In genomic region chr16:89241187-89242003, GRCh38 we compare ENCODE assay signal across 1 cellular context.
TF ChIP-seq lines count a peak whose summit lies in the region.

No MANE protein-coding gene starts in this region.

TF ChIP-seq in GM23338, 12 proteins besides CTCF, POLR2A, EP300 and RAD21 (continued from another document):
- TF ChIP-seq, protein P1, sequence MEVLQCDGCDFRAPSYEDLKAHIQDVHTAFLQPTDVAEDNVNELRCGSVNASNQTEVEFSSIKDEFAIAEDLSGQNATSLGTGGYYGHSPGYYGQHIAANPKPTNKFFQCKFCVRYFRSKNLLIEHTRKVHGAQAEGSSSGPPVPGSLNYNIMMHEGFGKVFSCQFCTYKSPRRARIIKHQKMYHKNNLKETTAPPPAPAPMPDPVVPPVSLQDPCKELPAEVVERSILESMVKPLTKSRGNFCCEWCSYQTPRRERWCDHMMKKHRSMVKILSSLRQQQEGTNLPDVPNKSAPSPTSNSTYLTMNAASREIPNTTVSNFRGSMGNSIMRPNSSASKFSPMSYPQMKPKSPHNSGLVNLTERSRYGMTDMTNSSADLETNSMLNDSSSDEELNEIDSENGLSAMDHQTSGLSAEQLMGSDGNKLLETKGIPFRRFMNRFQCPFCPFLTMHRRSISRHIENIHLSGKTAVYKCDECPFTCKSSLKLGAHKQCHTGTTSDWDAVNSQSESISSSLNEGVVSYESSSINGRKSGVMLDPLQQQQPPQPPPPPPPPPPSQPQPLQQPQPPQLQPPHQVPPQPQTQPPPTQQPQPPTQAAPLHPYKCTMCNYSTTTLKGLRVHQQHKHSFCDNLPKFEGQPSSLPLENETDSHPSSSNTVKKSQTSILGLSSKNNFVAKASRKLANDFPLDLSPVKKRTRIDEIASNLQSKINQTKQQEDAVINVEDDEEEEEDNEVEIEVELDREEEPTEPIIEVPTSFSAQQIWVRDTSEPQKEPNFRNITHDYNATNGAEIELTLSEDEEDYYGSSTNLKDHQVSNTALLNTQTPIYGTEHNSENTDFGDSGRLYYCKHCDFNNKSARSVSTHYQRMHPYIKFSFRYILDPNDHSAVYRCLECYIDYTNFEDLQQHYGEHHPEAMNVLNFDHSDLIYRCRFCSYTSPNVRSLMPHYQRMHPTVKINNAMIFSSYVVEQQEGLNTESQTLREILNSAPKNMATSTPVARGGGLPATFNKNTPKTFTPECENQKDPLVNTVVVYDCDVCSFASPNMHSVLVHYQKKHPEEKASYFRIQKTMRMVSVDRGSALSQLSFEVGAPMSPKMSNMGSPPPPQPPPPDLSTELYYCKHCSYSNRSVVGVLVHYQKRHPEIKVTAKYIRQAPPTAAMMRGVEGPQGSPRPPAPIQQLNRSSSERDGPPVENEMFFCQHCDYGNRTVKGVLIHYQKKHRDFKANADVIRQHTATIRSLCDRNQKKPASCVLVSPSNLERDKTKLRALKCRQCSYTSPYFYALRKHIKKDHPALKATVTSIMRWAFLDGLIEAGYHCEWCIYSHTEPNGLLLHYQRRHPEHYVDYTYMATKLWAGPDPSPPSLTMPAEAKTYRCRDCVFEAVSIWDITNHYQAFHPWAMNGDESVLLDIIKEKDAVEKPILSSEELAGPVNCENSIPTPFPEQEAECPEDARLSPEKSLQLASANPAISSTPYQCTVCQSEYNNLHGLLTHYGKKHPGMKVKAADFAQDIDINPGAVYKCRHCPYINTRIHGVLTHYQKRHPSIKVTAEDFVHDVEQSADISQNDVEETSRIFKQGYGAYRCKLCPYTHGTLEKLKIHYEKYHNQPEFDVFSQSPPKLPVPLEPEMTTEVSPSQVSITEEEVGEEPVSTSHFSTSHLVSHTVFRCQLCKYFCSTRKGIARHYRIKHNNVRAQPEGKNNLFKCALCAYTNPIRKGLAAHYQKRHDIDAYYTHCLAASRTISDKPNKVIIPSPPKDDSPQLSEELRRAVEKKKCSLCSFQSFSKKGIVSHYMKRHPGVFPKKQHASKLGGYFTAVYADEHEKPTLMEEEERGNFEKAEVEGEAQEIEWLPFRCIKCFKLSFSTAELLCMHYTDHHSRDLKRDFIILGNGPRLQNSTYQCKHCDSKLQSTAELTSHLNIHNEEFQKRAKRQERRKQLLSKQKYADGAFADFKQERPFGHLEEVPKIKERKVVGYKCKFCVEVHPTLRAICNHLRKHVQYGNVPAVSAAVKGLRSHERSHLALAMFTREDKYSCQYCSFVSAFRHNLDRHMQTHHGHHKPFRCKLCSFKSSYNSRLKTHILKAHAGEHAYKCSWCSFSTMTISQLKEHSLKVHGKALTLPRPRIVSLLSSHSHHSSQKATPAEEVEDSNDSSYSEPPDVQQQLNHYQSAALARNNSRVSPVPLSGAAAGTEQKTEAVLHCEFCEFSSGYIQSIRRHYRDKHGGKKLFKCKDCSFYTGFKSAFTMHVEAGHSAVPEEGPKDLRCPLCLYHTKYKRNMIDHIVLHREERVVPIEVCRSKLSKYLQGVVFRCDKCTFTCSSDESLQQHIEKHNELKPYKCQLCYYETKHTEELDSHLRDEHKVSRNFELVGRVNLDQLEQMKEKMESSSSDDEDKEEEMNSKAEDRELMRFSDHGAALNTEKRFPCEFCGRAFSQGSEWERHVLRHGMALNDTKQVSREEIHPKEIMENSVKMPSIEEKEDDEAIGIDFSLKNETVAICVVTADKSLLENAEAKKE (CRISPR knock-in tag; IDR thresholded peaks at IDR 0.05), result no peak
- TF ChIP-seq POLR2AphosphoS5 (IDR thresholded peaks at IDR 0.05; ENCODE audit: low read depth) (peak; percentile 85), CREB1 (CRISPR knock-in tag; IDR thresholded peaks at IDR 0.05; ENCODE audit: low read depth) (peak; percentile 49; the same call in 1 of the 2 replicates)
TF ChIP-seq in GM23338: peak in this region for 3.
